In genomic region chr10:96991313-96991841, GRCh38 we compare ENCODE assay signal across 9 cellular contexts.
DNase-seq lines count a peak whose midpoint lies in the region; ATAC-seq, FAIRE-seq and TF ChIP-seq lines count a peak whose summit lies in the region.
"Had no signal": no experiment of that assay in that cellular context is flagged by ENCODE, and none has a peak within 500 bp of the region (broad histone marks: within the 10 kb centered on the region; RNA-seq: fewer than 3 reads in every experiment).

No MANE protein-coding gene starts in this region.

- in situ Hi-C loops in astrocyte of the spinal cord (cut with HindIII; ENCODE audit: low sequenced_read_pairs): no loop called here

- H3K36me3 ChIP-seq in pancreas: no peaks in the 10 kb centered on the region
- H3K36me3 ChIP-seq in small intestine (ENCODE audit: control insufficient read depth in 2 of 2, insufficient read depth in 2 of 2, low read length in 2 of 2): no peaks in the 10 kb centered on the region

- peak; percentile 51 for ATAC-seq in GM18520 (IDR thresholded peaks at IDR 0.05; ENCODE audit: unreplicated experiment)
- peak; percentile 53 for ATAC-seq in HG02678 (IDR thresholded peaks at IDR 0.05; ENCODE audit: unreplicated experiment)
- no peak for ATAC-seq in pancreas

- FAIRE-seq in pancreas (lab: Jason Lieb, UNC): no peak
- FAIRE-seq in small intestine (lab: Jason Lieb, UNC): no peak

- H3K4me3 ChIP-seq in astrocyte of the spinal cord (ENCODE audit: low read depth, low read length) (no peak overlapping the region), pancreas (no peak overlapping the region), small intestine (ENCODE audit: low read depth in 1 of 2, low read length in 2 of 2) (no peak overlapping the region)

- H3K9me3 ChIP-seq in pancreas: no peaks in the 10 kb centered on the region
- H3K9me3 ChIP-seq in small intestine (ENCODE audit: control insufficient read depth, low read depth): no peaks in the 10 kb centered on the region

- peak; percentile 85 for DNase-seq in astrocyte of the spinal cord (ENCODE audit: low read depth, low spot score)
- peak; percentile 78 for DNase-seq in renal cortical epithelial cell (ENCODE audit: low read depth)
- DNase-seq in pancreas: no peak
- DNase-seq in stimulated activated CD4-positive, alpha-beta T cell treated with anti-CD3 and anti-CD28 coated beads, Interleukin-2, amount 100 ng/mL, for 24 hours: no peak
- DNase-seq in small intestine: no peak
- DNase-seq: activated T-cell treated with anti-CD3 and anti-CD28 coated beads, Interleukin-2, amount 50 U/mL, for 48 hours; NCI-H1417 had no signal

- intact Hi-C loops in pancreas (cut with DNase I): no loop called here

- no peak for TF ChIP-seq CTCF in astrocyte of the spinal cord (IDR thresholded peaks at IDR 0.05; ENCODE audit: low read depth, low read length)
- TF ChIP-seq CTCF in pancreas (IDR thresholded peaks at IDR 0.05): no peak

- no peaks in the 10 kb centered on the region for H3K4me1 ChIP-seq in pancreas
- H3K4me1 ChIP-seq in small intestine (ENCODE audit: control insufficient read depth in 2 of 2, insufficient read depth in 1 of 2, low read depth in 1 of 2, low read length in 1 of 2): peaks cover 0 to 3% of the 10 kb centered on the region in 2 donors

- H3K27ac ChIP-seq in pancreas (no peak overlapping the region), small intestine (ENCODE audit: low read depth in 1 of 2, low read length in 1 of 2) (no peak overlapping the region)

- 85 to 88% methylated on average over 7 of the region's 7 CpGs for WGBS in pancreas, 2 donors
- WGBS in small intestine, 3 donors: 56 to 75% (median 68%) methylated on average over 7 of the region's 7 CpGs

- H3K27me3 ChIP-seq in pancreas (no peaks in the 10 kb centered on the region), small intestine (ENCODE audit: control insufficient read depth in 2 of 2, insufficient read depth in 2 of 2, low read length in 2 of 2) (no peaks in the 10 kb centered on the region)

Comparison
In these comparisons a context has a peak if more than half of its experiments do, and no peak if none do; other contexts are left out.
1. ATAC-seq: peak in GM18520 (single experiment) and HG02678 (single experiment); none in pancreas (0 of 4).
2. DNase-seq: peak in astrocyte of the spinal cord (single experiment) and renal cortical epithelial cell (single experiment); none in pancreas (0 of 6), stimulated activated CD4-positive, alpha-beta T cell treated with anti-CD3 and anti-CD28 coated beads, Interleukin-2, amount 100 ng/mL, for 24 hours (0 of 2) and small intestine (single experiment).